ENCODE assay signal across 9 cellular contexts in the genomic region with DNA sequence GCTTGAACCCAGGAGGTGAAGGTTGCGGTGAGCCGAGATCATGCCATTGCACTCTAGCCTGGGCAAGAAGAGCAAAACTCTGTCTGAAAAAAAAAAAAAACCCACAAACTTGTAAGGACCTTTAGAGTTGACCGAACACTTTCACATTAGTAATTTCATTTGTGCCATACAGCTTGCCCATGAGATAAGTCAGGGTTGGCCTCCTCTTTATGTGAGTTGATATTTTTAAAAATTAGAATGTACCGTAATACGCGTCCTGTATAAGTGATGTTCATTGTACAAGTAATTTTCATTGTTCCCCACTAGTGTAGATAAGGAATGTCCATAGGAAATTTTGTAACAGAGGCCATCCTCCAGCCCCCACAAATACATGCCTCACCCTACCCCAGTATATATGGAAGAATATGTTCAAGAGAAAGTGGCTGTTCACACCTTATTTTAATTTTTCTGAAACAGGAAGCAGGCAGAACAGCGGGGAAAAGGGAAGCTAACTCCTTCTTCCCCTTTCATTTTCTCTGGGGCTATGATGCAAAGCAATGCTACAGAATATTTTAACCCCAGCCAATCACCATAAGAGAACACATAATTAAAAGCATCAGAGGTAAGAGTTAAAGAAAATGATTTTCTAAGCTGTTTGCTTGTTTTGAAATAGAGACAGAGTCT. TPM values are rescaled to one million over a fixed set of nuclear protein-coding genes. Genes with fewer than 3 reads are reported as not detected.
DNase-seq lines count a peak whose midpoint lies in the region; ATAC-seq and TF ChIP-seq lines count a peak whose summit lies in the region.
"Had no signal": no experiment of that assay in that cellular context is flagged by ENCODE, and none has a peak within 500 bp of the region (broad histone marks: within the 10 kb centered on the region; RNA-seq: fewer than 3 reads in every experiment).

No MANE protein-coding gene starts in this region.

- intact Hi-C loops in naive thymus-derived CD4-positive, alpha-beta T cell (cut with micrococcal nuclease) = loop anchor here (2.0 to 5.0 kb wide), 4 partner anchors 96 to 331 kb away; no protein-coding TSS in a partner anchor
- intact Hi-C loops in right cardiac atrium (cut with DNase I) = no loop called here

- H3K27me3 Mint-ChIP-seq in T-helper 2 cell treated with Interferon-gamma antibody and Interleukin-4, amounts not matched to agents 5 μg/mL and 100 μg/mL, for 36 hours (ENCODE audit: low read depth) = no peaks in the 10 kb centered on the region
- H3K27me3 Mint-ChIP-seq in naive thymus-derived CD4-positive, alpha-beta T cell = no peaks in the 10 kb centered on the region

- H3K9me3 Mint-ChIP-seq in T-helper 2 cell treated with Interferon-gamma antibody and Interleukin-4, amounts not matched to agents 5 μg/mL and 100 μg/mL, for 36 hours = no peaks in the 10 kb centered on the region
- peaks cover 0 to 4% (median 0%) of the 10 kb centered on the region in 11 donors for H3K9me3 Mint-ChIP-seq in naive thymus-derived CD4-positive, alpha-beta T cell

- no peaks in the 10 kb centered on the region for H3K9me3 ChIP-seq in naive thymus-derived CD4-positive, alpha-beta T cell (ENCODE audit: control insufficient read depth in 2 of 3, low read length in 3 of 3)
- H3K9me3 ChIP-seq in right cardiac atrium (ENCODE audit: control insufficient read depth, low read length) = no peaks in the 10 kb centered on the region

- WGBS in right cardiac atrium = 69% methylated on average over 7 of the region's 7 CpGs

- DNase-seq in GM10266 (ENCODE audit: extremely low spot score) = peak; percentile 16
- no peak for DNase-seq in T-helper 2 cell treated with Interferon-gamma antibody and Interleukin-4, amounts not matched to agents 5 μg/mL and 100 μg/mL, for 36 hours (ENCODE audit: low spot score)
- DNase-seq in naive thymus-derived CD4-positive, alpha-beta T cell = no peak
- DNase-seq in EL = no peak
- DNase-seq in right cardiac atrium = no peak
- DNase-seq: RPMI8226 had no signal

- peak overlapping the region; percentile 1 for H3K4me3 ChIP-seq in naive thymus-derived CD4-positive, alpha-beta T cell (ENCODE audit: low read length)
- no peak overlapping the region for H3K4me3 ChIP-seq in right cardiac atrium (ENCODE audit: low read length)

- peaks cover 60% of the 10 kb centered on the region for H3K4me1 Mint-ChIP-seq in T-helper 2 cell treated with Interferon-gamma antibody and Interleukin-4, amounts not matched to agents 5 μg/mL and 100 μg/mL, for 36 hours (ENCODE audit: low read depth)
- H3K4me1 Mint-ChIP-seq in naive thymus-derived CD4-positive, alpha-beta T cell = peaks cover 45 to 67% (median 63%) of the 10 kb centered on the region in 7 donors

- H3K27ac Mint-ChIP-seq in T-helper 2 cell treated with Interferon-gamma antibody and Interleukin-4, amounts not matched to agents 5 μg/mL and 100 μg/mL, for 36 hours = peak overlapping the region; percentile 96
- H3K27ac Mint-ChIP-seq in naive thymus-derived CD4-positive, alpha-beta T cell = peak overlapping the region; percentile 65 to 96 (median 89)

- H3K4me1 ChIP-seq in naive thymus-derived CD4-positive, alpha-beta T cell (ENCODE audit: control insufficient read depth in 2 of 2, insufficient read depth in 2 of 2, low read length in 2 of 2) = peaks cover 45 to 72% of the 10 kb centered on the region in 2 donors
- H3K4me1 ChIP-seq in right cardiac atrium (ENCODE audit: control insufficient read depth, insufficient read depth, low read length) = peaks cover 5% of the 10 kb centered on the region

- CTCF ChIA-PET in naive thymus-derived CD4-positive, alpha-beta T cell (lab: Charles Lee) = interaction anchor here (0.7 to 1.0 kb wide), 2 partner anchors 9 to 27 kb away, joined by 3 read pairs; no protein-coding TSS in a partner anchor

- no peaks in the 10 kb centered on the region for H3K36me3 ChIP-seq in naive thymus-derived CD4-positive, alpha-beta T cell (ENCODE audit: control insufficient read depth in 2 of 3, insufficient read depth in 3 of 3, low read length in 3 of 3)

- TF ChIP-seq CTCF in GM10266 (IDR thresholded peaks at IDR 0.05; ENCODE audit: control insufficient read depth, insufficient read depth, low read depth, missing control alignments) = no peak

- H3K4me3 Mint-ChIP-seq in T-helper 2 cell treated with Interferon-gamma antibody and Interleukin-4, amounts not matched to agents 5 μg/mL and 100 μg/mL, for 36 hours = peak overlapping the region; percentile 82
- peak overlapping the region; percentile 39 to 91 (median 76) for H3K4me3 Mint-ChIP-seq in naive thymus-derived CD4-positive, alpha-beta T cell

- H3K36me3 Mint-ChIP-seq in T-helper 2 cell treated with Interferon-gamma antibody and Interleukin-4, amounts not matched to agents 5 μg/mL and 100 μg/mL, for 36 hours (ENCODE audit: low read depth) = peaks cover 13% of the 10 kb centered on the region
- peaks cover 0 to 17% (median 0%) of the 10 kb centered on the region in 5 donors for H3K36me3 Mint-ChIP-seq in naive thymus-derived CD4-positive, alpha-beta T cell

- POLR2A ChIA-PET in naive thymus-derived CD4-positive, alpha-beta T cell (lab: Charles Lee) = interaction anchor here (0.7 to 5.0 kb wide), 8 partner anchors 8 to 265 kb away, joined by 3 to 25 read pairs (median 7); partner anchors contain the start of gene HIF1A

- peak overlapping the region; percentile 36 for H3K27ac ChIP-seq in naive thymus-derived CD4-positive, alpha-beta T cell (ENCODE audit: low read depth, low read length)
- no peak overlapping the region for H3K27ac ChIP-seq in right cardiac atrium (ENCODE audit: low read length)

- ATAC-seq in HG03432 (IDR thresholded peaks at IDR 0.05; ENCODE audit: unreplicated experiment) (peak; percentile 14), HG02884 (IDR thresholded peaks at IDR 0.05; ENCODE audit: unreplicated experiment) (no peak), HG03354 (IDR thresholded peaks at IDR 0.05; ENCODE audit: poor library complexity, severe bottlenecking, unreplicated experiment) (no peak), right cardiac atrium (no peak)
- ATAC-seq in naive thymus-derived CD4-positive, alpha-beta T cell = peak; percentile 36

- H3K27me3 ChIP-seq in naive thymus-derived CD4-positive, alpha-beta T cell (ENCODE audit: control insufficient read depth in 2 of 2, insufficient read depth in 2 of 2, low read length in 2 of 2) = no peaks in the 10 kb centered on the region
- H3K27me3 ChIP-seq in right cardiac atrium (ENCODE audit: control insufficient read depth, insufficient read depth) = no peaks in the 10 kb centered on the region

RNA-seq across cellular contexts. Expression of gene HIF1A, which starts 31.9 kb away (rescaled TPM):
- total RNA-seq in naive thymus-derived CD4-positive, alpha-beta T cell = 100 to 1,000 TPM in 4 of 5 experiments, 10 to 100 TPM in 1; 88.8 to 358 (median 143) TPM
- polyA plus RNA-seq in naive thymus-derived CD4-positive, alpha-beta T cell = 10 to 100 TPM; 75.1 to 98.4 TPM
- total RNA-seq in right cardiac atrium = 100 to 1,000 TPM in 1 of 4 donors, 10 to 100 TPM in 3; 52.7 to 117 (median 81.1) TPM
- 25.5 TPM for polyA plus RNA-seq in right cardiac atrium

Comparison
In these comparisons a context has a peak if more than half of its experiments do, and no peak if none do; other contexts are left out.
1. ATAC-seq: peak in HG03432 (single experiment) and naive thymus-derived CD4-positive, alpha-beta T cell (single experiment); none in HG02884 (single experiment), HG03354 (single experiment) and right cardiac atrium (0 of 2).
2. intact Hi-C loops: an anchor here in naive thymus-derived CD4-positive, alpha-beta T cell (2.0 to 5.0 kb wide); none called in right cardiac atrium.